10 cellular contexts compared by ENCODE assay signal in the genomic region with DNA sequence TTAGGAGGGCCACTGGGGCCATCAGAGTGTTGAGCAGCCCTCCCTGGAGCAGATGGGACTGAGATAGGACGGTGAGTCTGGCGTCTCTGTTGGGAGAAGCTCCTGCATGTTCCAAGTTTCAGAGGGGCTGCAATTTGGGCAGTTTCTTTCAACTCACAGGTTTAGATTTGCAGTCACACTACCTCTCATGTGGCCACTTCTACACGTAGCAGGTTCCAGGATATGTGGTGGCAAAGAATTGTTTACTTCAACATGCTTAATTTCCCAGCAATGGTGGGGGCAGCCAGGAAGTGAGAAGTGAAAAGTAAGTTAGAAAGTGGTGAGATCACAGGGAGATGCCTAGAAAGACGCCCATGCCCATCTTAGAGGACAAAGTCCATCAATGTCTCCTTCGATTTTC.
DNase-seq lines count a peak whose midpoint lies in the region; ATAC-seq lines count a peak whose summit lies in the region.
"Had no signal": no experiment of that assay in that cellular context is flagged by ENCODE, and none has a peak within 500 bp of the region (broad histone marks: within the 10 kb centered on the region; RNA-seq: fewer than 3 reads in every experiment).

No MANE protein-coding gene starts in this region.

- H3K27ac Mint-ChIP-seq in T-helper 2 cell treated with Interferon-gamma antibody and Interleukin-4, amounts not matched to agents 5 μg/mL and 100 μg/mL, for 36 hours: peak overlapping the region; percentile 79

- peak; percentile 62 for DNase-seq in T-helper 2 cell treated with Interferon-gamma antibody and Interleukin-4, amounts not matched to agents 5 μg/mL and 100 μg/mL, for 36 hours (ENCODE audit: low spot score)
- DNase-seq in central memory CD4-positive, alpha-beta T cell: peak; percentile 73
- peak; percentile 64 for DNase-seq in stimulated activated CD8-positive, alpha-beta memory T cell treated with anti-CD3 and anti-CD28 coated beads, Interleukin-4, amount 100 ng/mL, for 48 hours
- DNase-seq in putamen (ENCODE audit: low spot score) (no peak), HPDE6-E6E7 (ENCODE audit: extremely low spot score) (no peak), NOMO-1 treated with DMSO at 0.1 percent for 48 hours (lab: John Stamatoyannopoulos, UW; ENCODE audit: unreplicated experiment) (no peak)
- no peak for DNase-seq in effector CD4-positive, alpha-beta T cell
- DNase-seq: DMS153, NCI-H1436 treated with DMSO at 0.1 percent for 48 hours had no signal

- ATAC-seq in GM18907 (IDR thresholded peaks at IDR 0.05; ENCODE audit: unreplicated experiment): peak; percentile 47

- peak overlapping the region; percentile 62 for H3K4me3 Mint-ChIP-seq in T-helper 2 cell treated with Interferon-gamma antibody and Interleukin-4, amounts not matched to agents 5 μg/mL and 100 μg/mL, for 36 hours

- H3K4me1 Mint-ChIP-seq in T-helper 2 cell treated with Interferon-gamma antibody and Interleukin-4, amounts not matched to agents 5 μg/mL and 100 μg/mL, for 36 hours (ENCODE audit: low read depth): peaks cover 79% of the 10 kb centered on the region

- H3K9me3 Mint-ChIP-seq in T-helper 2 cell treated with Interferon-gamma antibody and Interleukin-4, amounts not matched to agents 5 μg/mL and 100 μg/mL, for 36 hours: no peaks in the 10 kb centered on the region

- no peaks in the 10 kb centered on the region for H3K27me3 Mint-ChIP-seq in T-helper 2 cell treated with Interferon-gamma antibody and Interleukin-4, amounts not matched to agents 5 μg/mL and 100 μg/mL, for 36 hours (ENCODE audit: low read depth)

- peaks cover 66% of the 10 kb centered on the region for H3K36me3 Mint-ChIP-seq in T-helper 2 cell treated with Interferon-gamma antibody and Interleukin-4, amounts not matched to agents 5 μg/mL and 100 μg/mL, for 36 hours (ENCODE audit: low read depth)

Comparison
In these comparisons a context has a peak if more than half of its experiments do, and no peak if none do; other contexts are left out.
1. DNase-seq: peak in T-helper 2 cell treated with Interferon-gamma antibody and Interleukin-4, amounts not matched to agents 5 μg/mL and 100 μg/mL, for 36 hours (single experiment), central memory CD4-positive, alpha-beta T cell (single experiment) and stimulated activated CD8-positive, alpha-beta memory T cell treated with anti-CD3 and anti-CD28 coated beads, Interleukin-4, amount 100 ng/mL, for 48 hours (single experiment); none in putamen (single experiment), HPDE6-E6E7 (single experiment), NOMO-1 treated with DMSO at 0.1 percent for 48 hours (single experiment) and effector CD4-positive, alpha-beta T cell (single experiment).